In the genomic region with DNA sequence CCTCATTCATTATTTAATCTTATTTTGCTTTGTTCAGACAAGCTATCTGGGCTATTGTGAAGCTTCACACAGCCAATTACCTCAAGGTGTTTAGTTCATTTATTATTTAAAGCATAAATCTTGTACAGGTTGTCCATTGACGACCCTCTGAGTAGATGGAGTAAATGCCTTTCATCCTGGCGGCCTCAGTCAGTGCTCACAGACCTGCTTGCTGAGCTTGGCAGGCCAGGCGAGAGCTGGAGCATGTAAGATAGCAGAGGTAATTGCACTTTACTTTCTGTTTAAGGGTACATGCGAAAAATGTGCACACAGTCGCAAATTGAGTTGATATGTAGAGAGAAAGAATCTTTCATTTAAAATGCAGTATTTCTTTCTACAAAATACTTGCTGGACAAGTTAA, we compare ENCODE assay signal across 14 cellular contexts.
"Had no signal": no experiment of that assay in that cellular context is flagged by ENCODE, and none has a peak within 500 bp of the region (broad histone marks: within the 10 kb centered on the region; RNA-seq: fewer than 3 reads in every experiment).

No MANE protein-coding gene starts in this region.

- H3K27ac ChIP-seq: adrenal gland, brain microvascular endothelial cell, gastroesophageal sphincter, upper lobe of left lung had no signal

- DNase-seq: activated B cell treated with CpG ODN at 0.5 μM for 24 hours; activated CD4-positive, alpha-beta T cell treated with anti-CD3 and anti-CD28 coated beads, Interleukin-2, amount 10 ng/mL, durations not matched to agents 24 days and 14 days; activated naive CD4-positive, alpha-beta T cell treated with anti-CD3 and anti-CD28 coated beads, Interleukin-2, amount 50 U/mL, for 16 hours; adrenal gland; brain microvascular endothelial cell; effector memory CD4-positive, alpha-beta T cell; kidney; left ventricle myocardium superior; mesenchymal stem cell; nephron progenitor cell; stimulated activated CD4-positive, alpha-beta T cell treated with anti-CD3 and anti-CD28 coated beads, Interleukin-12 subunit alpha, Interleukin-12 subunit beta, amount 100 ng/mL, for 4 hours; stimulated activated naive CD4-positive, alpha-beta T cell; upper lobe of left lung had no signal

- H3K9me3 ChIP-seq: adrenal gland, gastroesophageal sphincter, upper lobe of left lung had no signal

- H3K36me3 ChIP-seq: adrenal gland, brain microvascular endothelial cell, gastroesophageal sphincter, upper lobe of left lung had no signal

- ATAC-seq: gastroesophageal sphincter, left ventricle myocardium superior had no signal

- H3K4me1 ChIP-seq: adrenal gland, gastroesophageal sphincter, upper lobe of left lung had no signal

- H3K4me3 ChIP-seq: adrenal gland, gastroesophageal sphincter, upper lobe of left lung had no signal

- H3K27me3 ChIP-seq: adrenal gland, brain microvascular endothelial cell, gastroesophageal sphincter, upper lobe of left lung had no signal
